30 cellular contexts compared by ENCODE assay signal in genomic region chr6:16811277-16811979, GRCh38.
"Had no signal": no experiment of that assay in that cellular context is flagged by ENCODE, and none has a peak within 500 bp of the region (broad histone marks: within the 10 kb centered on the region; RNA-seq: fewer than 3 reads in every experiment).

No MANE protein-coding gene starts in this region.

- H3K4me3 ChIP-seq: left lung, lower lobe of right lung, neural progenitor cell, psoas muscle, right atrium auricular region, skin epidermis, suprapubic skin, thoracic aorta, tibial artery, upper lobe of right lung had no signal

- H3K9me3 ChIP-seq: right atrium auricular region, thoracic aorta, tibial artery, upper lobe of right lung had no signal

- H3K27ac ChIP-seq: left lung, lower lobe of right lung, neural progenitor cell, neutrophil, parathyroid adenoma, psoas muscle, right atrium auricular region, skin epidermis, suprapubic skin, thoracic aorta, tibial artery, upper lobe of right lung had no signal

- FAIRE-seq: keratinocyte, urothelium cell line had no signal

- H3K79me2 ChIP-seq: parathyroid adenoma had no signal

- ATAC-seq: left colon; left lung; lower lobe of right lung; natural killer cell; psoas muscle; sciatic nerve; stimulated activated naive B cell treated with anti-CD40 and anti-IgM and Interleukin-4, amounts not matched to agents 10 μg/mL and 1 μg/mL and 100 μg/mL, for 72 hours; stimulated activated naive CD8-positive, alpha-beta T cell treated with anti-CD3 and anti-CD28 coated beads, Interleukin-15, Interleukin-2, amounts not matched to agents 100 U/mL and 50 U/mL, for 24 hours; upper lobe of right lung had no signal

- DNase-seq: hippocampal formation; left colon; left lung; lower lobe of right lung; mammary epithelial cell; mesenchymal stem cell; naive B cell; natural killer cell; nephron progenitor cell; occipital lobe; psoas muscle; stimulated activated CD4-positive, alpha-beta T cell treated with anti-CD3 and anti-CD28 coated beads, Interleukin-12 subunit alpha, Interleukin-12 subunit beta, amount 100 ng/mL, for 4 hours; stimulated activated CD4-positive, alpha-beta T cell treated with anti-CD3 and anti-CD28 coated beads, Interleukin-15, amount 100 ng/mL, for 24 hours; stimulated activated CD4-positive, alpha-beta T cell treated with anti-CD3 and anti-CD28 coated beads, Interleukin-2, amount 100 ng/mL, for 24 hours; stimulated activated CD4-positive, alpha-beta T cell treated with anti-CD3 and anti-CD28 coated beads, Interleukin-4, amount 100 ng/mL, for 1 hour; stimulated activated naive B cell treated with anti-CD40 and anti-IgM and Interleukin-4, amounts not matched to agents 10 μg/mL and 1 μg/mL and 100 μg/mL, for 72 hours; stimulated activated naive CD8-positive, alpha-beta T cell treated with anti-CD3 and anti-CD28 coated beads, Interleukin-15, Interleukin-2, amounts not matched to agents 100 U/mL and 50 U/mL, for 24 hours; tibial artery; trophoblast cell; upper lobe of right lung had no signal

- H2AFZ ChIP-seq: neural progenitor cell, parathyroid adenoma had no signal

- H3K4me1 ChIP-seq: left lung, lower lobe of right lung, neural progenitor cell, parathyroid adenoma, psoas muscle, right atrium auricular region, suprapubic skin, tibial artery, upper lobe of right lung had no signal

- H3K9ac ChIP-seq: neural progenitor cell, parathyroid adenoma had no signal

- H3K27me3 ChIP-seq: left lung, neural progenitor cell, neutrophil, right atrium auricular region, suprapubic skin, tibial artery, upper lobe of right lung had no signal

- H3K4me2 ChIP-seq: neural progenitor cell had no signal

- H3K36me3 ChIP-seq: left lung, lower lobe of right lung, neural progenitor cell, neutrophil, right atrium auricular region, suprapubic skin, thoracic aorta, tibial artery, upper lobe of right lung had no signal
